In genomic region chr2:27118525-27119329, GRCh38 we compare ENCODE assay signal across 8 cellular contexts. TPM values are rescaled to one million over a fixed set of nuclear protein-coding genes. Genes with fewer than 3 reads are reported as not detected.
DNase-seq lines count a peak whose midpoint lies in the region; ATAC-seq, FAIRE-seq and TF ChIP-seq lines count a peak whose summit lies in the region.

Gene CGREF1 (minus strand): TSS chr2:27119128. CDS start chr2:27104366, 14,762 bp downstream.

- H4K91ac ChIP-seq in IMR-90 (ENCODE audit: insufficient read depth, low read depth, low read length): peak within 1 kb of the TSS; percentile 39; the same call in 1 of the 2 replicates

- peak within 1 kb of the TSS; percentile 72 for H2AK9ac ChIP-seq in IMR-90 (replicated peaks; ENCODE audit: low read depth, low read length, poor library complexity)

- H3K4me1 Mint-ChIP-seq in CD4-positive, alpha-beta memory T cell: peaks cover 10 to 25% (median 16%) of the 10 kb centered on the region in 4 donors
- peaks cover 16% of the 10 kb centered on the region for H3K4me1 Mint-ChIP-seq in stimulated activated effector memory CD8-positive, alpha-beta T cell treated with anti-CD3 and anti-CD28 coated beads, Interleukin-12 subunit alpha, Interleukin-12 subunit beta, amount 100 ng/mL, for 72 hours

- no peaks in the 10 kb centered on the region for H3K9me3 Mint-ChIP-seq in CD4-positive, alpha-beta memory T cell
- no peaks in the 10 kb centered on the region for H3K9me3 Mint-ChIP-seq in stimulated activated effector memory CD8-positive, alpha-beta T cell treated with anti-CD3 and anti-CD28 coated beads, Interleukin-12 subunit alpha, Interleukin-12 subunit beta, amount 100 ng/mL, for 72 hours

- H3K36me3 Mint-ChIP-seq in CD4-positive, alpha-beta memory T cell: peaks cover 0 to 2% of the 10 kb centered on the region in 2 donors
- no peaks in the 10 kb centered on the region for H3K36me3 Mint-ChIP-seq in stimulated activated effector memory CD8-positive, alpha-beta T cell treated with anti-CD3 and anti-CD28 coated beads, Interleukin-12 subunit alpha, Interleukin-12 subunit beta, amount 100 ng/mL, for 72 hours

- H4K5ac ChIP-seq in IMR-90 (ENCODE audit: low read depth, low read length): no peak within 1 kb of the TSS

- no peaks in the 10 kb centered on the region; the same call in 1 of the 2 replicates for H3K9me1 ChIP-seq in IMR-90 (ENCODE audit: insufficient read depth, low read length)

- DNase-seq in CD4-positive, alpha-beta memory T cell: no peak
- DNase-seq in IMR-90 (no peak), astrocyte of the cerebellum (ENCODE audit: low read depth) (no peak), kidney (no peak)
- no peak for DNase-seq in stimulated activated effector memory CD8-positive, alpha-beta T cell treated with anti-CD3 and anti-CD28 coated beads, Interleukin-12 subunit alpha, Interleukin-12 subunit beta, amount 100 ng/mL, for 72 hours (ENCODE audit: low spot score in 2 of 2)

- peak within 1 kb of the TSS in 1 of 2 experiments; percentile 63; a peak in 1 of 4 replicates for H4K8ac ChIP-seq in IMR-90 (ENCODE audit: low read depth in 2 of 2, low read length in 2 of 2)

- H2BK120ac ChIP-seq in IMR-90 (ENCODE audit: low read depth, low read length): no peak within 1 kb of the TSS

- H3K4me3 ChIP-seq in CD4-positive, alpha-beta memory T cell (ENCODE audit: low read length in 2 of 2): peak within 1 kb of the TSS; percentile 12 to 35
- peak within 1 kb of the TSS; percentile 42 for H3K4me3 ChIP-seq in IMR-90 (ENCODE audit: insufficient read depth, low read depth, low read length)
- peak within 1 kb of the TSS; percentile 33 for H3K4me3 ChIP-seq in astrocyte of the cerebellum (ENCODE audit: low read depth, low read length)
- peak within 1 kb of the TSS; percentile 61 to 71 for H3K4me3 ChIP-seq in kidney (ENCODE audit: low read length in 2 of 2)

- BruUV-seq in IMR-90 (replicated peaks; lab: Mats Ljungman, UMichigan): no TSS peak

- no peak within 1 kb of the TSS for H3K18ac ChIP-seq in IMR-90 (ENCODE audit: low read depth, low read length)

- no peak within 1 kb of the TSS for H2BK15ac ChIP-seq in IMR-90 (ENCODE audit: low read depth, low read length)

- peak within 1 kb of the TSS in 2 of 7 donors; percentile 23 to 41 for H3K27ac Mint-ChIP-seq in CD4-positive, alpha-beta memory T cell
- no peak within 1 kb of the TSS for H3K27ac Mint-ChIP-seq in stimulated activated effector memory CD8-positive, alpha-beta T cell treated with anti-CD3 and anti-CD28 coated beads, Interleukin-12 subunit alpha, Interleukin-12 subunit beta, amount 100 ng/mL, for 72 hours

- CTCF ChIA-PET in CD4-positive, alpha-beta memory T cell (lab: Charles Lee; ENCODE audit: partially characterized antibody): no interaction called here
- CTCF ChIA-PET in IMR-90 (lab: Yijun Ruan, JAX): no interaction called here

- no peak within 1 kb of the TSS for H2BK5ac ChIP-seq in IMR-90 (ENCODE audit: low read depth, low read length, poor library complexity, severe bottlenecking)

- no peaks in the 10 kb centered on the region; the same call in 1 of the 2 replicates for H4K20me1 ChIP-seq in IMR-90 (ENCODE audit: insufficient read depth, low read length)

- dilution Hi-C loops in IMR-90 (cut with HindIII; ENCODE audit: low sequenced_read_pairs, unreplicated experiment): no loop called here

- in situ Hi-C loops in IMR-90 (cut with MboI; ENCODE audit: low sequenced_read_pairs) (no loop called here), astrocyte of the cerebellum (cut with HindIII; ENCODE audit: low sequenced_read_pairs) (loop anchor here (10.0 kb wide), 1 partner anchor 76 kb away; no protein-coding TSS in a partner anchor)

- peaks cover 10% of the 10 kb centered on the region for H3K27me3 ChIP-seq in CD4-positive, alpha-beta memory T cell (ENCODE audit: insufficient read depth, low read length)
- peaks cover 67% of the 10 kb centered on the region for H3K27me3 ChIP-seq in IMR-90 (ENCODE audit: control insufficient read depth, insufficient read depth, low read length)

- peak; percentile 36 for ATAC-seq in IMR-90 (ENCODE audit: low read depth)
- ATAC-seq in stimulated activated effector memory CD8-positive, alpha-beta T cell treated with anti-CD3 and anti-CD28 coated beads, Interleukin-12 subunit alpha, Interleukin-12 subunit beta, amount 100 ng/mL, for 72 hours: peak; percentile 6
- ATAC-seq in esophagus mucosa: no peak
- no peak for ATAC-seq in HG03025 (IDR thresholded peaks at IDR 0.05; ENCODE audit: low FRiP score, unreplicated experiment)
- no peak for ATAC-seq in GM18868 (IDR thresholded peaks at IDR 0.05; ENCODE audit: unreplicated experiment)

- no peak for TF ChIP-seq POLR2A in IMR-90 (IDR thresholded peaks at IDR 0.05; ENCODE audit: low read depth, low read length)

- 0 out of 2 replicates have a peak within 1 kb of the TSS, but pooled peaks have one; percentile 16 for H3K56ac ChIP-seq in IMR-90 (ENCODE audit: extremely low read depth, insufficient read depth, low read length)

- peak within 1 kb of the TSS; percentile 85 for H2AFZ ChIP-seq in IMR-90 (replicated peaks; ENCODE audit: low read length, poor library complexity)

- POLR2A ChIA-PET in CD4-positive, alpha-beta memory T cell (lab: Charles Lee; ENCODE audit: partially characterized antibody): no interaction called here
- POLR2A ChIA-PET in IMR-90 (lab: Charles Lee; ENCODE audit: unreplicated experiment): no interaction called here

- FAIRE-seq in kidney (lab: Jason Lieb, UNC): no peak

- H2BK20ac ChIP-seq in IMR-90 (ENCODE audit: low read depth, low read length): no peak within 1 kb of the TSS

- H3K27me3 Mint-ChIP-seq in CD4-positive, alpha-beta memory T cell: peaks cover 19 to 20% of the 10 kb centered on the region in 2 donors

- WGBS in IMR-90 (ENCODE audit: extremely low coverage in 2 of 2, insufficient read length in 1 of 2), 2 experiments: 6% methylated on average over 54 of the region's 84 CpGs; no CpG with 5 or more reads in 1 of the 2 experiments

- peak within 1 kb of the TSS; percentile 72 to 83 (median 78) for H3K4me3 Mint-ChIP-seq in CD4-positive, alpha-beta memory T cell
- peak within 1 kb of the TSS; percentile 55 for H3K4me3 Mint-ChIP-seq in stimulated activated effector memory CD8-positive, alpha-beta T cell treated with anti-CD3 and anti-CD28 coated beads, Interleukin-12 subunit alpha, Interleukin-12 subunit beta, amount 100 ng/mL, for 72 hours

- H3K9me3 ChIP-seq in CD4-positive, alpha-beta memory T cell (ENCODE audit: control insufficient read depth in 1 of 2, low read length in 2 of 2): no peaks in the 10 kb centered on the region
- H3K9me3 ChIP-seq in IMR-90 (ENCODE audit: control insufficient read depth, insufficient read depth, low read length) (peaks cover 6% of the 10 kb centered on the region; the same call in 1 of the 2 replicates), kidney (ENCODE audit: control insufficient read depth in 1 of 2, low read length in 2 of 2) (no peaks in the 10 kb centered on the region)

- H2AK5ac ChIP-seq in IMR-90 (ENCODE audit: low read depth, low read length): no peak within 1 kb of the TSS

- H3K14ac ChIP-seq in IMR-90 (replicated peaks; ENCODE audit: low read depth, low read length): no peak within 1 kb of the TSS

- peak within 1 kb of the TSS; percentile 64 for H3K23ac ChIP-seq in IMR-90 (ENCODE audit: low read depth, low read length)

- H3K4ac ChIP-seq in IMR-90 (ENCODE audit: low read depth, low read length): no peak within 1 kb of the TSS

- H3K79me1 ChIP-seq in IMR-90 (ENCODE audit: low read depth in 1 of 2, low read length in 2 of 2): no peaks in the 10 kb centered on the region

- peaks cover 17% of the 10 kb centered on the region for H3K4me1 ChIP-seq in CD4-positive, alpha-beta memory T cell (ENCODE audit: insufficient read depth, low read length)
- peaks cover 5% of the 10 kb centered on the region for H3K4me1 ChIP-seq in IMR-90 (ENCODE audit: control insufficient read depth, insufficient read depth, low read length)
- peaks cover 0 to 11% of the 10 kb centered on the region in 2 donors for H3K4me1 ChIP-seq in kidney (ENCODE audit: control insufficient read depth in 1 of 2, insufficient read depth in 1 of 2, low read depth in 1 of 2, low read length in 2 of 2)

- H3K9ac ChIP-seq in IMR-90 (ENCODE audit: low read depth, low read length) (no peak within 1 kb of the TSS), kidney (ENCODE audit: low read length in 2 of 2) (no peak within 1 kb of the TSS)

- H3K36me3 ChIP-seq in CD4-positive, alpha-beta memory T cell (ENCODE audit: insufficient read depth, low read length): no peaks in the 10 kb centered on the region
- H3K36me3 ChIP-seq in IMR-90 (ENCODE audit: control insufficient read depth, insufficient read depth, low read length): no peaks in the 10 kb centered on the region
- no peaks in the 10 kb centered on the region for H3K36me3 ChIP-seq in kidney (ENCODE audit: control insufficient read depth in 1 of 2, insufficient read depth in 2 of 2, low read length in 2 of 2)

- TF ChIP-seq CTCF in IMR-90 (conservative IDR thresholded peaks at IDR 0.05; ENCODE audit: low read depth, low read length): no peak
- TF ChIP-seq CTCF in astrocyte of the cerebellum (IDR thresholded peaks at IDR 0.05; ENCODE audit: low read depth, low read length, missing control alignments): no peak
- no peak for TF ChIP-seq CTCF in kidney (IDR thresholded peaks at IDR 0.05; ENCODE audit: borderline replicate concordance, extremely low read depth, insufficient read depth)

- intact Hi-C loops in CD4-positive, alpha-beta memory T cell (cut with micrococcal nuclease): no loop called here
- intact Hi-C loops in IMR-90 (cut with micrococcal nuclease) (no loop called here), kidney (cut with DNase I) (no loop called here)

- H3K4me2 ChIP-seq in IMR-90 (ENCODE audit: low read depth, low read length): peak within 1 kb of the TSS; percentile 99

- no peak within 1 kb of the TSS for H3K27ac ChIP-seq in CD4-positive, alpha-beta memory T cell (ENCODE audit: low read depth, low read length)
- H3K27ac ChIP-seq in IMR-90 (ENCODE audit: insufficient read depth, low read length) (no peak within 1 kb of the TSS), kidney (ENCODE audit: low read depth in 2 of 2, low read length in 2 of 2) (no peak within 1 kb of the TSS)

- no peak for TF ChIP-seq RAD21 in IMR-90 (IDR thresholded peaks at IDR 0.05; ENCODE audit: low read length)

RNA-seq across cellular contexts. Expression of gene CGREF1, which starts in this region (rescaled TPM):
- under 1 TPM in 1 of 2 experiments, not detected in 1; 0.47 TPM for total RNA-seq in CD4-positive, alpha-beta memory T cell
- polyA plus RNA-seq in CD4-positive, alpha-beta memory T cell: under 1 TPM in 1 of 2 donors, not detected in 1; 0.36 TPM
- total RNA-seq in IMR-90 (2012; rRNA removed) (0.28 and 0.54 TPM in 2 replicates), kidney (3.7 TPM), esophagus mucosa (0.96 TPM)
- polyA plus RNA-seq in IMR-90 (2012; rRNA removed) (1.3 TPM in 2 replicates), kidney (ENCODE audit: insufficient read depth, low read depth, low replicate concordance) (3.8 TPM)
- 1.3 and 1.7 TPM in 2 replicates for polyA plus RNA-seq in IMR-90 (2012; cell fraction: cytosol; rRNA removed)
- 2.0 and 2.1 TPM in 2 replicates for polyA plus RNA-seq in IMR-90 (2012; cell fraction: nucleus; rRNA removed; ENCODE audit: low replicate concordance)

Comparison
In these comparisons a context has a peak if more than half of its experiments do, and no peak if none do; other contexts are left out.
1. ATAC-seq: peak in IMR-90 (single experiment) and stimulated activated effector memory CD8-positive, alpha-beta T cell treated with anti-CD3 and anti-CD28 coated beads, Interleukin-12 subunit alpha, Interleukin-12 subunit beta, amount 100 ng/mL, for 72 hours (single experiment); none in esophagus mucosa (single experiment), HG03025 (single experiment) and GM18868 (single experiment).
2. Peak in every context shown above with its lines, with median percentiles within 50 percentile points of each other: H3K4me3 ChIP-seq.